In genomic region chr10:61786728-61787127, GRCh38 we compare ENCODE assay signal across 8 cellular contexts.
A peak's percentile ranks its signal among the peaks of the same experiment; 100 is the strongest.
DNase-seq lines count a peak whose midpoint lies in the region; ATAC-seq, FAIRE-seq and TF ChIP-seq lines count a peak whose summit lies in the region.

No MANE protein-coding gene starts in this region.

- DNase-seq in RPMI7951 (ENCODE audit: low read depth): peak; percentile 82
- DNase-seq in keratinocyte (ENCODE audit: low read depth, low spot score): no peak
- DNase-seq in NCI-H1105 (lab: John Stamatoyannopoulos, UW): no peak
- DNase-seq in stimulated activated CD4-positive, alpha-beta T cell treated with anti-CD3 and anti-CD28 coated beads, Interleukin-2, amount 100 ng/mL, for 48 hours: no peak
- DNase-seq in DMS 273 (lab: John Stamatoyannopoulos, UW; ENCODE audit: unreplicated experiment): no peak
- DNase-seq in cardiac septum (ENCODE audit: low spot score): no peak

- intact Hi-C loops in cardiac septum (cut with DNase I): no loop called here

- peak overlapping the region; percentile 55 for H3K4me2 ChIP-seq in keratinocyte (ENCODE audit: control insufficient read depth, extremely low read depth, insufficient read depth, low read depth, low read length)

- no peaks in the 10 kb centered on the region for H3K36me3 ChIP-seq in keratinocyte (ENCODE audit: control insufficient read depth in 2 of 2, extremely low read depth in 1 of 2, insufficient read depth in 2 of 2, low read length in 2 of 2)

- no peaks in the 10 kb centered on the region for H3K9me1 ChIP-seq in keratinocyte (ENCODE audit: control insufficient read depth, extremely low read depth, insufficient read depth, low read length)

- H3K9ac ChIP-seq in keratinocyte (ENCODE audit: control insufficient read depth, extremely low read depth, insufficient read depth, low read length): no peak overlapping the region

- no peak for TF ChIP-seq CTCF in keratinocyte (optimal IDR thresholded peaks at IDR 0.05 in 1 of 3, IDR thresholded peaks at IDR 0.05 in 1 of 3, conservative IDR thresholded peaks at IDR 0.05 in 1 of 3; ENCODE audit: extremely low read depth in 1 of 3, insufficient read depth in 2 of 3, low read length in 3 of 3)

- H3K27ac ChIP-seq in keratinocyte (ENCODE audit: control insufficient read depth, insufficient read depth, low read length): peak overlapping the region; percentile 7

- peak; percentile 98 for ATAC-seq in GM18907 (IDR thresholded peaks at IDR 0.05; ENCODE audit: unreplicated experiment)
- peak; percentile 99 for ATAC-seq in HG02678 (IDR thresholded peaks at IDR 0.05; ENCODE audit: unreplicated experiment)

- no peaks in the 10 kb centered on the region for H3K9me3 ChIP-seq in keratinocyte (ENCODE audit: control insufficient read depth, low read depth, low read length)

- H3K27me3 ChIP-seq in keratinocyte (ENCODE audit: control insufficient read depth, extremely low read depth, insufficient read depth, low read length): no peaks in the 10 kb centered on the region

- H4K20me1 ChIP-seq in keratinocyte (ENCODE audit: control insufficient read depth, extremely low read depth, insufficient read depth, low read length): no peaks in the 10 kb centered on the region

- no peak overlapping the region for H2AFZ ChIP-seq in keratinocyte (ENCODE audit: control insufficient read depth, low read length)

- H3K4me1 ChIP-seq in keratinocyte (ENCODE audit: control insufficient read depth, extremely low read depth, insufficient read depth, low read length): peaks cover 31% of the 10 kb centered on the region

- peak overlapping the region in 1 of 3 experiments; percentile 24 for H3K4me3 ChIP-seq in keratinocyte (ENCODE audit: control insufficient read depth in 2 of 3, extremely low read depth in 1 of 3, insufficient read depth in 2 of 3, low read depth in 1 of 3, low read length in 3 of 3)

- peak; percentile 73 for FAIRE-seq in keratinocyte (lab: Jason Lieb, UNC)

- no peaks in the 10 kb centered on the region for H3K79me2 ChIP-seq in keratinocyte (ENCODE audit: control insufficient read depth, insufficient read depth, low read length)

- dilution Hi-C loops in keratinocyte (cut with MboI; ENCODE audit: extremely low pct_ligation_motif_present, low sequenced_read_pairs): no loop called here
